Comparison of ENCODE assay signal across 36 cellular contexts in the genomic region with DNA sequence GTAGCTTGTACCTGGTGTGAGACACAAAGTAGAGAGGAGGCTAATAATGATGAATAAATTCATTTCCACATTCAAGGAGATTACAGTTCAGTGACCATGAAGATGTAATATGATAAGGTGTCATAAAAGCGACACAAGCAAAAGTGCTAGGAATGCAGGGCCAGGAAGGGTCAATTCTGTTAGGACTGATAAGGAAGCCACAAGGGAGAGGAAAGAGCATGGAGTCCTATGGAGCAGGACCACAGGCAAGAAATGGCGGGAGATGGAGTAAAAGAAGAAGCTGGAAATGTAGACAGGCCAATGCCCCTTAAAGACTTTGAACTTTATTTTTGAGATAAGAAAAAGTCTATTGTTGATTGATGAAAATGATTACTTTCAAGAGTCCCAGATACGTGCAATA.
DNase-seq lines count a peak whose midpoint lies in the region; ATAC-seq, FAIRE-seq and TF ChIP-seq lines count a peak whose summit lies in the region.
"Had no signal": no experiment of that assay in that cellular context is flagged by ENCODE, and none has a peak within 500 bp of the region (broad histone marks: within the 10 kb centered on the region; RNA-seq: fewer than 3 reads in every experiment).

No MANE protein-coding gene starts in this region.

- no peak overlapping the region for H4K8ac ChIP-seq in trophoblast cell (ENCODE audit: low read depth, low read length)

- no peak overlapping the region for H3K27ac Mint-ChIP-seq in Caco-2 (ENCODE audit: unreplicated experiment)
- H3K27ac Mint-ChIP-seq: B cell; CD14-positive monocyte; CD4-positive, alpha-beta memory T cell; CD4-positive, alpha-beta T cell; CD4-positive, CD25-positive, alpha-beta regulatory T cell; CD8-positive, alpha-beta memory T cell; CD8-positive, alpha-beta T cell had no signal

- FAIRE-seq in K562 (lab: Jason Lieb, UNC) = no peak
- FAIRE-seq in GM19239 (lab: Jason Lieb, UNC) = no peak
- FAIRE-seq: A204.1, A549, D721Med had no signal

- WGBS in K562 (ENCODE audit: insufficient coverage, low coverage, missing lambda C conversion rate) = 0% methylated on average over 3 of the region's 3 CpGs
- no CpG with 5 or more reads among the region's 3 CpGs for WGBS in trophoblast cell (ENCODE audit: extremely low coverage, insufficient coverage, insufficient read length)
- 79% methylated on average over 3 of the region's 3 CpGs for WGBS in right cardiac atrium

- H3K4ac ChIP-seq in trophoblast cell (ENCODE audit: low read depth, low read length) = no peak overlapping the region

- H2AK5ac ChIP-seq in trophoblast cell (ENCODE audit: low read length) = no peak overlapping the region

- peaks cover 4% of the 10 kb centered on the region for H3K27me3 Mint-ChIP-seq in Caco-2 (ENCODE audit: insufficient read depth, unreplicated experiment)

- H3K9me3 Mint-ChIP-seq in Caco-2 (ENCODE audit: unreplicated experiment) = no peaks in the 10 kb centered on the region
- H3K9me3 Mint-ChIP-seq: CD4-positive, alpha-beta T cell; CD8-positive, alpha-beta T cell had no signal

- H3K36me3 Mint-ChIP-seq in Caco-2 (ENCODE audit: insufficient read depth, unreplicated experiment) = no peaks in the 10 kb centered on the region
- H3K36me3 Mint-ChIP-seq: CD14-positive monocyte; CD4-positive, alpha-beta memory T cell; CD4-positive, CD25-positive, alpha-beta regulatory T cell; CD8-positive, alpha-beta memory T cell; CD8-positive, alpha-beta T cell had no signal

- H3K79me1 ChIP-seq in trophoblast cell (ENCODE audit: low read length) = no peaks in the 10 kb centered on the region

- H3K79me2 ChIP-seq in K562 (ENCODE audit: control insufficient read depth, insufficient read depth, low read length) (no peaks in the 10 kb centered on the region), trophoblast cell (ENCODE audit: control insufficient read depth, insufficient read depth, low read length, poor library complexity) (no peaks in the 10 kb centered on the region)

- no peak overlapping the region for H2BK12ac ChIP-seq in trophoblast cell (ENCODE audit: low read length)

- DNase-seq in Caco-2 (peak; percentile 10 to 55), K562 (ENCODE audit: extremely low read depth in 1 of 4, low spot score in 3 of 4) (peak in 1 of 4 experiments; percentile 4), left colon (no peak), trophoblast cell (peak; percentile 33 to 73), GM19239 (ENCODE audit: insufficient read length, low spot score) (no peak), right cardiac atrium (no peak), NCI-H187 (lab: John Stamatoyannopoulos, UW) (no peak)
- DNase-seq: 8988T; ACHN; AML-193; BE2C; C1 segment of cervical spinal cord; Calu3; CD4-positive, alpha-beta memory T cell; CD4-positive, alpha-beta T cell; CD4-positive, CD25-positive, alpha-beta regulatory T cell; CD8-positive, alpha-beta memory T cell; CD8-positive, alpha-beta T cell; COR-L47; DMS 273 treated with DMSO at 0.1 percent for 48 hours; DMS153; DMS53; DMS79; DMS79 treated with DMSO at 0.1 percent for 48 hours; DND-41; EL had no signal

- no peak overlapping the region for H2BK5ac ChIP-seq in trophoblast cell (ENCODE audit: low read depth, low read length, poor library complexity)

- H3K14ac ChIP-seq in trophoblast cell (ENCODE audit: low read length) = no peak overlapping the region

- no TSS peak for BruUV-seq in Caco-2 (replicated peaks; lab: Mats Ljungman, UMichigan)
- BruUV-seq in K562 (replicated peaks; lab: Mats Ljungman, UMichigan) = no TSS peak

- H3K9ac ChIP-seq in K562 (ENCODE audit: insufficient read depth in 1 of 2, low read depth in 2 of 2, low read length in 2 of 2) (no peak overlapping the region), trophoblast cell (ENCODE audit: low read length) (no peak overlapping the region)
- H3K9ac ChIP-seq: BLaER1; BLaER1 treated with 17β-estradiol and CSF1 and Interleukin-3, amounts not matched to agents 10 nM and 100 nM had no signal

- H3K27ac ChIP-seq in K562 (ENCODE audit: extremely low read depth, low read depth, low read length) = no peak overlapping the region
- no peak overlapping the region for H3K27ac ChIP-seq in trophoblast cell (ENCODE audit: low read depth, low read length)
- no peak overlapping the region for H3K27ac ChIP-seq in right cardiac atrium (ENCODE audit: low read length)
- H3K27ac ChIP-seq: 22Rv1; A549; BLaER1; BLaER1 treated with 17β-estradiol and CSF1 and Interleukin-3, amounts not matched to agents 10 nM and 100 nM; C4-2B had no signal

- H2AFZ ChIP-seq in K562 (ENCODE audit: low read depth, low read length) (no peak overlapping the region), trophoblast cell (ENCODE audit: insufficient read depth, low read length, poor library complexity) (no peak overlapping the region)

- no peak overlapping the region for H2BK120ac ChIP-seq in trophoblast cell (ENCODE audit: insufficient read depth, low read length, poor library complexity)

- no peak for TF ChIP-seq CTCF in Caco-2 (IDR thresholded peaks at IDR 0.05; ENCODE audit: insufficient read depth in 1 of 2, low read depth in 1 of 2, low read length in 1 of 2, severe bottlenecking in 1 of 2, unreplicated experiment in 1 of 2)
- TF ChIP-seq CTCF in K562 (IDR thresholded peaks at IDR 0.05 in 2 of 3, conservative IDR thresholded peaks at IDR 0.05 in 1 of 3; ENCODE audit: insufficient read depth in 2 of 3, low read depth in 1 of 3, low read length in 3 of 3) = no peak

- H3K23ac ChIP-seq in trophoblast cell (ENCODE audit: low read length) = no peak overlapping the region

- POLR2A ChIA-PET in Caco-2 (lab: Charles Lee) (no interaction called here), K562 (lab: Yijun Ruan, JAX) (interaction anchor here (0.6 kb wide), 1 partner anchor 260 kb away, joined by 3 read pairs; no protein-coding TSS in a partner anchor)

- H3K27me3 ChIP-seq in Caco-2 (replicated peaks; ENCODE audit: control insufficient read depth, insufficient read depth, low read length) (no peaks in the 10 kb centered on the region), K562 (ENCODE audit: control insufficient read depth in 2 of 2, insufficient read depth in 2 of 2, low read length in 2 of 2) (no peaks in the 10 kb centered on the region), trophoblast cell (ENCODE audit: insufficient read depth, low read length) (no peaks in the 10 kb centered on the region), right cardiac atrium (ENCODE audit: control insufficient read depth, insufficient read depth) (no peaks in the 10 kb centered on the region)
- H3K27me3 ChIP-seq: BE2C; BLaER1; BLaER1 treated with 17β-estradiol and CSF1 and Interleukin-3, amounts not matched to agents 10 nM and 100 nM had no signal

- H3K4me2 ChIP-seq in K562 (ENCODE audit: insufficient read depth, low read length) (no peak overlapping the region), trophoblast cell (ENCODE audit: low read length) (no peak overlapping the region)
- H3K4me2 ChIP-seq: A549; BLaER1; BLaER1 treated with 17β-estradiol and CSF1 and Interleukin-3, amounts not matched to agents 10 nM and 100 nM had no signal

- no peaks in the 10 kb centered on the region for H3K9me1 ChIP-seq in K562 (ENCODE audit: control insufficient read depth, insufficient read depth, low read length)

- peaks cover 7% of the 10 kb centered on the region for H3K4me1 Mint-ChIP-seq in Caco-2 (ENCODE audit: low read depth, unreplicated experiment)
- H3K4me1 Mint-ChIP-seq: B cell; CD14-positive monocyte; CD4-positive, alpha-beta memory T cell; CD4-positive, CD25-positive, alpha-beta regulatory T cell; CD8-positive, alpha-beta memory T cell had no signal

- H3K4me1 ChIP-seq in Caco-2 (peaks cover 16% of the 10 kb centered on the region), K562 (replicated peaks in 1 of 2; ENCODE audit: control insufficient read depth in 2 of 2, insufficient read depth in 2 of 2, low read length in 2 of 2) (no peaks in the 10 kb centered on the region), trophoblast cell (ENCODE audit: control insufficient read depth in 1 of 2, insufficient read depth in 2 of 2, low read length in 2 of 2) (no peaks in the 10 kb centered on the region), right cardiac atrium (ENCODE audit: control insufficient read depth, insufficient read depth, low read length) (peaks cover 3% of the 10 kb centered on the region)
- H3K4me1 ChIP-seq: A549; BE2C; BLaER1; BLaER1 treated with 17β-estradiol and CSF1 and Interleukin-3, amounts not matched to agents 10 nM and 100 nM had no signal

- CTCF ChIA-PET in Caco-2 (lab: Charles Lee) = no interaction called here
- CTCF ChIA-PET in K562 (lab: Yijun Ruan, JAX; ENCODE audit: low intra/inter-chr PET ratio) = no interaction called here

- H3K9me3 ChIP-seq in Caco-2 (no peaks in the 10 kb centered on the region), K562 (replicated peaks; ENCODE audit: control insufficient read depth, insufficient read depth, low read depth, low read length) (no peaks in the 10 kb centered on the region), trophoblast cell (ENCODE audit: insufficient read depth, low read depth, low read length) (no peaks in the 10 kb centered on the region), right cardiac atrium (ENCODE audit: control insufficient read depth, low read length) (no peaks in the 10 kb centered on the region)
- H3K9me3 ChIP-seq: A549, BE2C, BLaER1 had no signal

- no peak overlapping the region for H4K91ac ChIP-seq in trophoblast cell (ENCODE audit: low read depth, low read length)

- H3K18ac ChIP-seq in trophoblast cell (ENCODE audit: low read length) = no peak overlapping the region

- H3K36me3 ChIP-seq in Caco-2 (ENCODE audit: control insufficient read depth, insufficient read depth, low read length) = no peaks in the 10 kb centered on the region
- H3K36me3 ChIP-seq in K562 (ENCODE audit: control insufficient read depth, insufficient read depth, low read length) = no peaks in the 10 kb centered on the region
- no peaks in the 10 kb centered on the region for H3K36me3 ChIP-seq in trophoblast cell (ENCODE audit: control insufficient read depth in 1 of 2, insufficient read depth in 2 of 2, low read length in 2 of 2)
- H3K36me3 ChIP-seq: BE2C; BLaER1; BLaER1 treated with 17β-estradiol and CSF1 and Interleukin-3, amounts not matched to agents 10 nM and 100 nM had no signal

- H4K20me1 ChIP-seq in K562 (replicated peaks; ENCODE audit: control insufficient read depth, insufficient read depth, low read length) = no peaks in the 10 kb centered on the region
- H4K20me1 ChIP-seq: BLaER1; BLaER1 treated with 17β-estradiol and CSF1 and Interleukin-3, amounts not matched to agents 10 nM and 100 nM had no signal

- no peak for TF ChIP-seq EP300 in K562 (IDR thresholded peaks at IDR 0.05; ENCODE audit: low read length)

- no peak overlapping the region for H4K12ac ChIP-seq in trophoblast cell (ENCODE audit: low read depth, low read length)

- TF ChIP-seq RAD21 in K562 (CRISPR knock-in tag; conservative IDR thresholded peaks at IDR 0.05 in 1 of 2, IDR thresholded peaks at IDR 0.05 in 1 of 2) = no peak

- no peak overlapping the region for H3K4me3 Mint-ChIP-seq in Caco-2 (ENCODE audit: unreplicated experiment)
- H3K4me3 Mint-ChIP-seq: B cell; CD14-positive monocyte; CD4-positive, alpha-beta memory T cell; CD4-positive, alpha-beta T cell; CD4-positive, CD25-positive, alpha-beta regulatory T cell; CD8-positive, alpha-beta memory T cell; CD8-positive, alpha-beta T cell had no signal

- no peak for TF ChIP-seq POLR2A in K562 (conservative IDR thresholded peaks at IDR 0.05)

- no peak overlapping the region for H3K4me3 ChIP-seq in Caco-2 (ENCODE audit: low read depth, low read length)
- H3K4me3 ChIP-seq in K562 = no peak overlapping the region
- no peak overlapping the region for H3K4me3 ChIP-seq in trophoblast cell (ENCODE audit: low read depth, low read length)
- H3K4me3 ChIP-seq in right cardiac atrium (ENCODE audit: low read length) = no peak overlapping the region
- H3K4me3 ChIP-seq: A549; BLaER1; BLaER1 treated with 17β-estradiol and CSF1 and Interleukin-3, amounts not matched to agents 10 nM and 100 nM had no signal

- in situ Hi-C loops in K562 (cut with MboI) = no loop called here

- intact Hi-C loops in Caco-2 (cut with micrococcal nuclease; ENCODE audit: unreplicated experiment) = no loop called here
- intact Hi-C loops in K562 (cut with micrococcal nuclease) = no loop called here
- intact Hi-C loops in left colon (cut with DNase I, micrococcal nuclease) = no loop called here
- intact Hi-C loops in right cardiac atrium (cut with DNase I) = no loop called here

- ATAC-seq in K562 = no peak
- ATAC-seq in left colon = peak; percentile 27
- no peak for ATAC-seq in GM18907 (IDR thresholded peaks at IDR 0.05; ENCODE audit: unreplicated experiment)
- no peak for ATAC-seq in right cardiac atrium
- ATAC-seq: A549; CD8-positive, alpha-beta T cell had no signal

Comparison
In these comparisons a context has a peak if more than half of its experiments do, and no peak if none do; other contexts are left out.
1. DNase-seq: peak in Caco-2 (2 of 2) and trophoblast cell (2 of 2); none in left colon (0 of 2), GM19239 (single experiment), right cardiac atrium (0 of 3) and NCI-H187 (0 of 2).